Comparison of ENCODE assay signal across 22 cellular contexts in genomic region chr3:183829466-183829865, GRCh38.
"Had no signal": no experiment of that assay in that cellular context is flagged by ENCODE, and none has a peak within 500 bp of the region (broad histone marks: within the 10 kb centered on the region; RNA-seq: fewer than 3 reads in every experiment).

No MANE protein-coding gene starts in this region.

- ATAC-seq: activated CD4-positive, alpha-beta T cell treated with anti-CD3 and anti-CD28 coated beads for 36 hours; activated T-helper 17 cell treated with anti-CD3 and anti-CD28 coated beads, Interleukin-2, amount 50 U/mL, for 72 hours; esophagus mucosa; heart left ventricle had no signal

- DNase-seq: activated CD4-positive, alpha-beta memory T cell treated with anti-CD3 and anti-CD28 coated beads for 36 hours; activated CD4-positive, alpha-beta T cell treated with anti-CD3 and anti-CD28 coated beads for 36 hours; activated CD4-positive, alpha-beta T cell treated with anti-CD3 and anti-CD28 coated beads, Interleukin-2, amount 10 ng/mL, durations not matched to agents 24 days and 14 days; activated CD4-positive, CD25-positive, alpha-beta regulatory T cell; activated CD4-positive, CD25-positive, alpha-beta regulatory T cell treated with anti-CD3 and anti-CD28 coated beads, Interleukin-2, amount 50 U/mL, for 72 hours; activated effector memory CD4-positive, alpha-beta T cell treated with Interleukin-2 at 50 U/mL for 16 hours; activated gamma-delta T cell treated with Interleukin-2 at 50 U/mL for 16 hours; activated naive CD4-positive, alpha-beta T cell treated with anti-CD3 and anti-CD28 coated beads, Interleukin-2, amount 50 U/mL, for 16 hours; activated naive CD4-positive, alpha-beta T cell treated with Interleukin-2 at 50 U/mL for 16 hours; activated T-cell treated with anti-CD3 and anti-CD28 coated beads, Interleukin-2, amount 50 U/mL, for 1 hour; amniotic stem cell; anterior cingulate cortex; brain microvascular endothelial cell; colonic mucosa; effector CD8-positive, alpha-beta T cell; foreskin fibroblast; heart left ventricle; T-helper 2 cell had no signal

- H3K9me3 Mint-ChIP-seq: activated CD4-positive, alpha-beta memory T cell treated with anti-CD3 and anti-CD28 coated beads for 36 hours; activated CD4-positive, alpha-beta T cell treated with anti-CD3 and anti-CD28 coated beads, Interleukin-2, amount 10 ng/mL, durations not matched to agents 24 days and 14 days; activated T-helper 17 cell treated with anti-CD3 and anti-CD28 coated beads, Interleukin-2, amount 50 U/mL, for 72 hours; central memory CD8-positive, alpha-beta T cell had no signal

- H3K27ac Mint-ChIP-seq: activated CD4-positive, alpha-beta memory T cell treated with anti-CD3 and anti-CD28 coated beads for 36 hours; activated CD4-positive, alpha-beta T cell treated with anti-CD3 and anti-CD28 coated beads for 36 hours; activated CD4-positive, alpha-beta T cell treated with anti-CD3 and anti-CD28 coated beads, Interleukin-2, amount 10 ng/mL, durations not matched to agents 24 days and 14 days; activated naive CD8-positive, alpha-beta T cell; activated T-helper 17 cell treated with anti-CD3 and anti-CD28 coated beads, Interleukin-2, amount 50 U/mL, for 72 hours had no signal

- H3K27me3 Mint-ChIP-seq: activated CD4-positive, alpha-beta T cell treated with anti-CD3 and anti-CD28 coated beads for 36 hours; activated naive CD8-positive, alpha-beta T cell; central memory CD8-positive, alpha-beta T cell had no signal

- H3K36me3 Mint-ChIP-seq: activated naive CD8-positive, alpha-beta T cell had no signal

- H3K4me3 Mint-ChIP-seq: activated CD4-positive, alpha-beta memory T cell treated with anti-CD3 and anti-CD28 coated beads for 36 hours; activated CD4-positive, alpha-beta T cell treated with anti-CD3 and anti-CD28 coated beads for 36 hours; activated CD4-positive, alpha-beta T cell treated with anti-CD3 and anti-CD28 coated beads, Interleukin-2, amount 10 ng/mL, durations not matched to agents 24 days and 14 days; activated naive CD8-positive, alpha-beta T cell; activated T-helper 17 cell treated with anti-CD3 and anti-CD28 coated beads, Interleukin-2, amount 50 U/mL, for 72 hours; central memory CD8-positive, alpha-beta T cell had no signal
